Comparison of ENCODE assay signal across 1 cellular context in genomic region chr6:27495386-27496135, GRCh38.
TF ChIP-seq lines count a peak whose summit lies in the region.

No MANE protein-coding gene starts in this region.

TF ChIP-seq in K562, 482 proteins besides CTCF, POLR2A, EP300 and RAD21 (continued from another document and continues in another):
- no peak for TF ChIP-seq SFPQ (IDR thresholded peaks at IDR 0.05; ENCODE audit: low read depth, low read length)
- TF ChIP-seq FOXJ3 (CRISPR knock-in tag; IDR thresholded peaks at IDR 0.05) = no peak
- TF ChIP-seq KLF16 (IDR thresholded peaks at IDR 0.05) = no peak
- no peak for TF ChIP-seq BRCA1 (IDR thresholded peaks at IDR 0.05)
- TF ChIP-seq BRCA1 (CRISPR knock-in tag; IDR thresholded peaks at IDR 0.05) = no peak
- TF ChIP-seq RAD51 (IDR thresholded peaks at IDR 0.05; ENCODE audit: borderline replicate concordance, low read depth) = peak; percentile 39; the same call in 1 of the 2 replicates
- TF ChIP-seq DLX4 (CRISPR knock-in tag; IDR thresholded peaks at IDR 0.05) = no peak
- no peak; the same call in 1 of the 2 replicates for TF ChIP-seq ZHX1 (conservative IDR thresholded peaks at IDR 0.05; ENCODE audit: low read length)
- TF ChIP-seq HNRNPL (IDR thresholded peaks at IDR 0.05; ENCODE audit: low read depth, low read length) = no peak
- no peak for TF ChIP-seq ZNF449 (CRISPR knock-in tag; IDR thresholded peaks at IDR 0.05)
- no peak for TF ChIP-seq MEF2A (IDR thresholded peaks at IDR 0.05; ENCODE audit: control insufficient read depth, low read depth, low read length)
- no peak for TF ChIP-seq RBM25 (IDR thresholded peaks at IDR 0.05; ENCODE audit: low read depth, low read length, severe bottlenecking)
- TF ChIP-seq ATF7 (IDR thresholded peaks at IDR 0.05) = peak; percentile 94
- TF ChIP-seq KLF6 (CRISPR knock-in tag; IDR thresholded peaks at IDR 0.05; ENCODE audit: borderline replicate concordance) = no peak
- no peak for TF ChIP-seq ZNF76 (CRISPR knock-in tag; IDR thresholded peaks at IDR 0.05; ENCODE audit: borderline replicate concordance)
- TF ChIP-seq SRSF3 (IDR thresholded peaks at IDR 0.05; ENCODE audit: insufficient read depth, low read length) = no peak
- TF ChIP-seq BMI1 (IDR thresholded peaks at IDR 0.05; ENCODE audit: low read length) = no peak
- no peak for TF ChIP-seq RREB1 (CRISPR knock-in tag; IDR thresholded peaks at IDR 0.05)
- TF ChIP-seq L3MBTL2 (IDR thresholded peaks at IDR 0.05) = peak; percentile 80
- no peak for TF ChIP-seq CREB5 (CRISPR knock-in tag; IDR thresholded peaks at IDR 0.05)
- no peak for TF ChIP-seq SIX5 (IDR thresholded peaks at IDR 0.05; ENCODE audit: borderline replicate concordance in 1 of 2, insufficient read depth in 1 of 2, low read depth in 1 of 2, low read length in 2 of 2)
- TF ChIP-seq RNF219 (CRISPR knock-in tag; IDR thresholded peaks at IDR 0.05) = no peak
- peak; percentile 84 for TF ChIP-seq CREB3L1 (IDR thresholded peaks at IDR 0.05; ENCODE audit: borderline replicate concordance, low read depth)
- peak in 1 of 3 experiments; percentile 53 for TF ChIP-seq YY1 (IDR thresholded peaks at IDR 0.05; ENCODE audit: borderline replicate concordance in 1 of 3, control insufficient read depth in 1 of 3, extremely low read depth in 1 of 3, insufficient read depth in 3 of 3, insufficient read length in 1 of 3, insufficient replicate concordance in 2 of 3, low read depth in 1 of 3, low read length in 2 of 3)
- no peak for TF ChIP-seq ZNF444 (CRISPR knock-in tag; IDR thresholded peaks at IDR 0.05)
- TF ChIP-seq HDAC1 (IDR thresholded peaks at IDR 0.05) = peak; percentile 64 to 91; a peak in 3 of 4 replicates
- no peak for TF ChIP-seq SUPT5H (IDR thresholded peaks at IDR 0.05)
- TF ChIP-seq ATF6 (CRISPR knock-in tag; IDR thresholded peaks at IDR 0.05) = no peak
- TF ChIP-seq PTTG1 (tag; IDR thresholded peaks at IDR 0.05; ENCODE audit: low read depth) = no peak
- TF ChIP-seq ZNF431 (CRISPR knock-in tag; IDR thresholded peaks at IDR 0.05) = no peak
- TF ChIP-seq ATF4 (CRISPR knock-in tag; IDR thresholded peaks at IDR 0.05) = no peak
- TF ChIP-seq SMAD3 (CRISPR knock-in tag; conservative IDR thresholded peaks at IDR 0.05) = no peak; the same call in 1 of the 2 replicates
- TF ChIP-seq ZNF589 (CRISPR knock-in tag; IDR thresholded peaks at IDR 0.05; ENCODE audit: low read depth) = no peak
- TF ChIP-seq FOXP1 (CRISPR knock-in tag; IDR thresholded peaks at IDR 0.05) = peak; percentile 71; the same call in 1 of the 2 replicates
- TF ChIP-seq POLR2AphosphoS2 (IDR thresholded peaks at IDR 0.05; ENCODE audit: low read length) = no peak
- peak in 1 of 2 experiments; percentile 48; a peak in 1 of 4 replicates for TF ChIP-seq SIN3A (IDR thresholded peaks at IDR 0.05; ENCODE audit: borderline replicate concordance in 2 of 2, control insufficient read depth in 1 of 2, low read depth in 2 of 2, low read length in 2 of 2)
- TF ChIP-seq PHF21A (IDR thresholded peaks at IDR 0.05; ENCODE audit: borderline replicate concordance, low read depth) = peak; percentile 79; the same call in 1 of the 2 replicates
- peak; percentile 91 for TF ChIP-seq NCOA1 (IDR thresholded peaks at IDR 0.05; ENCODE audit: low read depth)
